ENCODE assay signal across 9 cellular contexts in genomic region chr22:49983148-49984042, GRCh38. TPM values are rescaled to one million over a fixed set of nuclear protein-coding genes. Genes with fewer than 3 reads are reported as not detected.
DNase-seq lines count a peak whose midpoint lies in the region; ATAC-seq and TF ChIP-seq lines count a peak whose summit lies in the region.
"Had no signal": no experiment of that assay in that cellular context is flagged by ENCODE, and none has a peak within 500 bp of the region (broad histone marks: within the 10 kb centered on the region; RNA-seq: fewer than 3 reads in every experiment).

No MANE protein-coding gene starts in this region.

- peaks cover 7% of the 10 kb centered on the region for H3K4me1 ChIP-seq in mammary epithelial cell (ENCODE audit: insufficient read depth, low read length)
- no peaks in the 10 kb centered on the region for H3K4me1 ChIP-seq in aorta (ENCODE audit: control insufficient read depth in 1 of 2, insufficient read depth in 2 of 2, low read length in 2 of 2)

- no TSS peak for BruUV-seq in mammary epithelial cell (replicated peaks; lab: Mats Ljungman, UMichigan)

- no peak overlapping the region for H3K9ac ChIP-seq in mammary epithelial cell (ENCODE audit: insufficient read depth, low read length)

- H3K79me2 ChIP-seq in mammary epithelial cell (ENCODE audit: insufficient read depth, low read length), result no peaks in the 10 kb centered on the region

- H3K27ac ChIP-seq in mammary epithelial cell (ENCODE audit: insufficient read depth, low read depth, low read length) (no peak overlapping the region), aorta (ENCODE audit: low read depth in 1 of 2, low read length in 2 of 2) (no peak overlapping the region)

- peaks cover 7% of the 10 kb centered on the region for H3K9me3 ChIP-seq in mammary epithelial cell (replicated peaks; ENCODE audit: insufficient read depth, low read length)
- H3K9me3 ChIP-seq in aorta (ENCODE audit: control insufficient read depth, low read length), result no peaks in the 10 kb centered on the region

- intact Hi-C loops in mammary epithelial cell (cut with micrococcal nuclease), result no loop called here
- intact Hi-C loops in lower leg skin (cut with DNase I; ENCODE audit: low total_unique reads), result no loop called here
- intact Hi-C loops in aorta (cut with DNase I), result loop anchor here in 1 of 2 donors (5.0 kb wide), 1 partner anchor 44 kb away; no protein-coding TSS in a partner anchor

- no peak for TF ChIP-seq POLR2A in lower leg skin (IDR thresholded peaks at IDR 0.05)

- H4K20me1 ChIP-seq in mammary epithelial cell (ENCODE audit: insufficient read depth, low read length), result no peaks in the 10 kb centered on the region

- H3K4me2 ChIP-seq in mammary epithelial cell (ENCODE audit: insufficient read depth, low read depth, low read length), result peak overlapping the region; percentile 42

- H3K4me3 ChIP-seq in mammary epithelial cell (replicated peaks in 1 of 3; ENCODE audit: insufficient read depth in 1 of 3, low read depth in 2 of 3, low read length in 3 of 3) (peak overlapping the region in 1 of 3 experiments; percentile 3), lower leg skin (ENCODE audit: low read depth, poor library complexity, severe bottlenecking) (no peak overlapping the region), aorta (ENCODE audit: low read length in 2 of 2) (no peak overlapping the region)

- dilution Hi-C loops in mammary epithelial cell (cut with HindIII; ENCODE audit: low sequenced_read_pairs), result no loop called here

- H2AFZ ChIP-seq in mammary epithelial cell (ENCODE audit: low read depth, low read length), result no peak overlapping the region

- peak; percentile 28 for DNase-seq in stimulated activated CD4-positive, alpha-beta T cell treated with anti-CD3 and anti-CD28 coated beads, Interleukin-12 subunit alpha, Interleukin-12 subunit beta, amount 100 ng/mL, for 4 hours
- DNase-seq in stimulated activated CD4-positive, alpha-beta T cell treated with anti-CD3 and anti-CD28 coated beads, Interleukin-4, amount 100 ng/mL, for 24 hours, result no peak
- no peak for DNase-seq in mammary epithelial cell
- DNase-seq in lower leg skin (ENCODE audit: low spot score in 2 of 2), result peak; percentile 12 to 82
- peak; percentile 44 to 75 for DNase-seq in aorta

- TF ChIP-seq CTCF in mammary epithelial cell (conservative IDR thresholded peaks at IDR 0.05 in 1 of 2, IDR thresholded peaks at IDR 0.05 in 1 of 2; ENCODE audit: extremely low read depth in 1 of 2, insufficient read depth in 1 of 2, low read depth in 1 of 2, low read length in 2 of 2) (no peak), lower leg skin (IDR thresholded peaks at IDR 0.05) (no peak)

- ATAC-seq in aorta (ENCODE audit: low FRiP score), result peak; percentile 33
- ATAC-seq in GM19397 (IDR thresholded peaks at IDR 0.05; ENCODE audit: unreplicated experiment), result no peak
- no peak for ATAC-seq in GM21528 (IDR thresholded peaks at IDR 0.05; ENCODE audit: low FRiP score, unreplicated experiment)
- ATAC-seq in GM21737 (IDR thresholded peaks at IDR 0.05; ENCODE audit: unreplicated experiment), result no peak

- WGBS in mammary epithelial cell (ENCODE audit: low coverage, missing lambda C conversion rate), result 25% methylated on average over 11 of the region's 90 CpGs
- WGBS in lower leg skin, 2 donors, result 7 to 15% methylated on average over 27 to 51 of the region's 90 CpGs
- 12 to 16% methylated on average over 61 to 90 of the region's 90 CpGs for WGBS in aorta, 2 donors

- H3K27me3 ChIP-seq in mammary epithelial cell (ENCODE audit: insufficient read depth, low read length), result peaks cover 6% of the 10 kb centered on the region
- no peaks in the 10 kb centered on the region for H3K27me3 ChIP-seq in aorta (ENCODE audit: control insufficient read depth in 1 of 2, insufficient read depth in 2 of 2, low read length in 1 of 2)

- CTCF ChIA-PET in mammary epithelial cell (lab: Charles Lee; ENCODE audit: low non-redundant PET), result no interaction called here

- H3K36me3 ChIP-seq in mammary epithelial cell (ENCODE audit: insufficient read depth, low read length) (no peaks in the 10 kb centered on the region), aorta (ENCODE audit: control insufficient read depth in 1 of 2, insufficient read depth in 2 of 2, low read length in 1 of 2) (no peaks in the 10 kb centered on the region)

- in situ Hi-C loops in mammary epithelial cell (cut with MboI; ENCODE audit: low sequenced_read_pairs in 2 of 2), result no loop called here

RNA-seq across cellular contexts. Expression of gene PIM3, which starts 22.8 kb away (rescaled TPM):
- total RNA-seq in mammary epithelial cell (10 to 100 TPM; 26.6 to 68.7 TPM), lower leg skin (100 to 1,000 TPM; 149 to 181 (median 163) TPM), aorta (10 to 100 TPM; 41.4 to 74.9 TPM)
- polyA plus RNA-seq in mammary epithelial cell (11.1 TPM), aorta (10 to 100 TPM; 11.0 to 16.0 TPM)
- 6.3 TPM for polyA minus RNA-seq in mammary epithelial cell

RNA-seq across cellular contexts. Expression of gene IL17REL, which starts 29.2 kb away (rescaled TPM):
- not detected for total RNA-seq in mammary epithelial cell
- polyA plus RNA-seq in mammary epithelial cell, result not detected
- polyA minus RNA-seq in mammary epithelial cell, result not detected
- not detected for total RNA-seq in lower leg skin
- total RNA-seq in aorta, result not detected
- polyA plus RNA-seq in aorta, result under 1 TPM in 1 of 2 donors, not detected in 1; 0.05 TPM
- total RNA-seq: renal cortical epithelial cell had no signal

Comparison
In these comparisons a context has a peak if more than half of its experiments do, and no peak if none do; other contexts are left out.
1. DNase-seq: peak in stimulated activated CD4-positive, alpha-beta T cell treated with anti-CD3 and anti-CD28 coated beads, Interleukin-12 subunit alpha, Interleukin-12 subunit beta, amount 100 ng/mL, for 4 hours (single experiment), lower leg skin (2 of 2) and aorta (2 of 2); none in stimulated activated CD4-positive, alpha-beta T cell treated with anti-CD3 and anti-CD28 coated beads, Interleukin-4, amount 100 ng/mL, for 24 hours (single experiment) and mammary epithelial cell (single experiment).